Comparison of ENCODE assay signal across 23 cellular contexts in genomic region chr4:109266891-109267290, GRCh38. TPM values are rescaled to one million over a fixed set of nuclear protein-coding genes. Genes with fewer than 3 reads are reported as not detected.
"Had no signal": no experiment of that assay in that cellular context is flagged by ENCODE, and none has a peak within 500 bp of the region (broad histone marks: within the 10 kb centered on the region; RNA-seq: fewer than 3 reads in every experiment).

No MANE protein-coding gene starts in this region.

- DNase-seq: islet precursor cell; left ventricle myocardium inferior; midbrain; mucosa of descending colon; naive thymus-derived CD4-positive, alpha-beta T cell; ovary; right lobe of liver; stimulated activated CD4-positive, alpha-beta T cell treated with anti-CD3 and anti-CD28 coated beads, Interleukin-12 subunit alpha, Interleukin-12 subunit beta, amount 100 ng/mL, for 4 hours; stimulated activated CD4-positive, alpha-beta T cell treated with anti-CD3 and anti-CD28 coated beads, Interleukin-15, amount 100 ng/mL, for 24 hours; stimulated activated CD4-positive, alpha-beta T cell treated with anti-CD3 and anti-CD28 coated beads, Interleukin-2, amount 100 ng/mL, for 24 hours; stimulated activated CD4-positive, alpha-beta T cell treated with anti-CD3 and anti-CD28 coated beads, Interleukin-4, amount 100 ng/mL, for 1 hour; stimulated activated naive B cell treated with anti-CD40 and anti-IgM and Interleukin-4, amounts not matched to agents 10 μg/mL and 1 μg/mL and 100 μg/mL, for 72 hours; stimulated activated naive CD8-positive, alpha-beta T cell treated with anti-CD3 and anti-CD28 coated beads, Interleukin-15, Interleukin-2, amounts not matched to agents 100 U/mL and 50 U/mL, for 24 hours; stomach; testis; thyroid gland; transverse colon; upper lobe of left lung had no signal

- H3K27me3 ChIP-seq: ovary, right atrium auricular region, right lobe of liver, stomach, testis, thyroid gland, transverse colon, upper lobe of left lung, vagina had no signal

- H3K27ac Mint-ChIP-seq: naive thymus-derived CD4-positive, alpha-beta T cell; natural killer cell treated with Interleukin-12 subunit alpha and Interleukin-12 subunit beta and Interleukin-15 and Interleukin-18, amount 100 ng/mL, for 72 hours; progenitor cell of endocrine pancreas; stimulated activated naive B cell treated with anti-CD40 and anti-IgM and Interleukin-4, amounts not matched to agents 10 μg/mL and 1 μg/mL and 100 μg/mL, for 72 hours had no signal

- H3K4me3 Mint-ChIP-seq: naive thymus-derived CD4-positive, alpha-beta T cell; natural killer cell treated with Interleukin-12 subunit alpha and Interleukin-12 subunit beta and Interleukin-15 and Interleukin-18, amount 100 ng/mL, for 72 hours; stimulated activated naive B cell treated with anti-CD40 and anti-IgM and Interleukin-4, amounts not matched to agents 10 μg/mL and 1 μg/mL and 100 μg/mL, for 72 hours had no signal

- H3K4me1 ChIP-seq: left ventricle myocardium inferior, right atrium auricular region, right lobe of liver, stomach, transverse colon, upper lobe of left lung, vagina had no signal

- H3K4me1 Mint-ChIP-seq: naive thymus-derived CD4-positive, alpha-beta T cell; stimulated activated naive B cell treated with anti-CD40 and anti-IgM and Interleukin-4, amounts not matched to agents 10 μg/mL and 1 μg/mL and 100 μg/mL, for 72 hours had no signal

- H3K27me3 Mint-ChIP-seq: progenitor cell of endocrine pancreas had no signal

- H3K27ac ChIP-seq: left ventricle myocardium inferior, ovary, right atrium auricular region, right lobe of liver, stomach, testis, thyroid gland, transverse colon, upper lobe of left lung, vagina had no signal

- H3K4me3 ChIP-seq: left ventricle myocardium inferior, lung, mucosa of descending colon, ovary, right atrium auricular region, right lobe of liver, stomach, testis, thyroid gland, transverse colon, upper lobe of left lung, vagina had no signal

- H3K9me3 Mint-ChIP-seq: naive thymus-derived CD4-positive, alpha-beta T cell; natural killer cell treated with Interleukin-12 subunit alpha and Interleukin-12 subunit beta and Interleukin-15 and Interleukin-18, amount 100 ng/mL, for 72 hours; stimulated activated naive B cell treated with anti-CD40 and anti-IgM and Interleukin-4, amounts not matched to agents 10 μg/mL and 1 μg/mL and 100 μg/mL, for 72 hours had no signal

- ATAC-seq: mucosa of descending colon; naive thymus-derived CD4-positive, alpha-beta T cell; natural killer cell treated with Interleukin-12 subunit alpha and Interleukin-12 subunit beta and Interleukin-15 and Interleukin-18, amount 100 ng/mL, for 72 hours; right lobe of liver; stimulated activated naive B cell treated with anti-CD40 and anti-IgM and Interleukin-4, amounts not matched to agents 10 μg/mL and 1 μg/mL and 100 μg/mL, for 72 hours; stimulated activated naive CD8-positive, alpha-beta T cell treated with anti-CD3 and anti-CD28 coated beads, Interleukin-15, Interleukin-2, amounts not matched to agents 100 U/mL and 50 U/mL, for 24 hours had no signal

- H3K36me3 ChIP-seq: left ventricle myocardium inferior, ovary, right atrium auricular region, right lobe of liver, stomach, thyroid gland, transverse colon, upper lobe of left lung, vagina had no signal

- H3K36me3 Mint-ChIP-seq: naive thymus-derived CD4-positive, alpha-beta T cell; natural killer cell treated with Interleukin-12 subunit alpha and Interleukin-12 subunit beta and Interleukin-15 and Interleukin-18, amount 100 ng/mL, for 72 hours; stimulated activated naive B cell treated with anti-CD40 and anti-IgM and Interleukin-4, amounts not matched to agents 10 μg/mL and 1 μg/mL and 100 μg/mL, for 72 hours had no signal

- H3K9me3 ChIP-seq: left ventricle myocardium inferior, mucosa of descending colon, ovary, right atrium auricular region, right lobe of liver, stomach, testis, thyroid gland, transverse colon, upper lobe of left lung, vagina had no signal

RNA-seq across cellular contexts. Expression of gene COL25A1, which starts 35.6 kb away (rescaled TPM):
- total RNA-seq: natural killer cell treated with Interleukin-12 subunit alpha and Interleukin-12 subunit beta and Interleukin-15 and Interleukin-18, amount 100 ng/mL, for 72 hours had no signal
